Comparison of ENCODE assay signal across 1 cellular context in the genomic region with DNA sequence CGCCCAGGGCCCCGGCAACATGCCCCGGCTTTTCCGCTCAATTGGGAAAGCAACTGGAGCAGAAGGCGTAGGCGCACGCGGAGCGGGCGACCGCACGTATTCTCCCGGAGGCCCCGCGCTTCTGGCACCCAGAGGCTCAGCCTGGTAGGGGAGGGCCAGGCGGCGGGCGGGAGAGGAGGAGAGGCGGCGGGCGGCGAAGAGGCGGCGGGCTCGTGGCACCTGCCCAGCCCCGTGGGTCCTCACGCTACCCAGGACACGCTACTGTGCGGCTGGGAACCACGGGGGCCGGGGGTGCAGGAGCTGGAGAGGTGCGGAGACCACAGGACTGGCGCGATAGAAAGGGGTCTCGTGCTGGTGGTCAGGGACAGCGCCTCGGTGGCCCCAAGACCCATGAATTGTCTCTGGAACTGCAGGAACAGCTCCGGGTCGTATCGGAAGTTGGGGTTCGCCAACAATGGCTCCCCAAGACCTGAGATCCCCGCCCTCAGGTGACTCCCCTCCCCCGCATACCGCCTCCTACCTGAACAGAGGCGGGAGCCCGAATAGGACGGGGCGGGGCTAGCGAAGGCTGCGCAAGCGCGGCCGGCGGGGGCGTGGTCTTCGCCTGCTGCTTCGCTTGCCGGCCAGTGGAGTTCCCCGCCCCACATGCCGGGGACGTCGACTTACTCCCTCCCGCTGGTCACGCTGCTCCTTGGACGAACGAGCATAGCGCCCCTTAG.
TF ChIP-seq lines count a peak whose summit lies in the region.

A gene (minus strand): TSS at position 549 of the 719 bp plus-strand sequence.

TF ChIP-seq in K562, 482 proteins besides CTCF, POLR2A, EP300 and RAD21 (continued from another document):
- TF ChIP-seq, protein P1, sequence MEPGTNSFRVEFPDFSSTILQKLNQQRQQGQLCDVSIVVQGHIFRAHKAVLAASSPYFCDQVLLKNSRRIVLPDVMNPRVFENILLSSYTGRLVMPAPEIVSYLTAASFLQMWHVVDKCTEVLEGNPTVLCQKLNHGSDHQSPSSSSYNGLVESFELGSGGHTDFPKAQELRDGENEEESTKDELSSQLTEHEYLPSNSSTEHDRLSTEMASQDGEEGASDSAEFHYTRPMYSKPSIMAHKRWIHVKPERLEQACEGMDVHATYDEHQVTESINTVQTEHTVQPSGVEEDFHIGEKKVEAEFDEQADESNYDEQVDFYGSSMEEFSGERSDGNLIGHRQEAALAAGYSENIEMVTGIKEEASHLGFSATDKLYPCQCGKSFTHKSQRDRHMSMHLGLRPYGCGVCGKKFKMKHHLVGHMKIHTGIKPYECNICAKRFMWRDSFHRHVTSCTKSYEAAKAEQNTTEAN (CRISPR knock-in tag; IDR thresholded peaks at IDR 0.05) = 0 out of 2 replicates have a peak, but pooled peaks have one; percentile 0
- TF ChIP-seq, protein P2, sequence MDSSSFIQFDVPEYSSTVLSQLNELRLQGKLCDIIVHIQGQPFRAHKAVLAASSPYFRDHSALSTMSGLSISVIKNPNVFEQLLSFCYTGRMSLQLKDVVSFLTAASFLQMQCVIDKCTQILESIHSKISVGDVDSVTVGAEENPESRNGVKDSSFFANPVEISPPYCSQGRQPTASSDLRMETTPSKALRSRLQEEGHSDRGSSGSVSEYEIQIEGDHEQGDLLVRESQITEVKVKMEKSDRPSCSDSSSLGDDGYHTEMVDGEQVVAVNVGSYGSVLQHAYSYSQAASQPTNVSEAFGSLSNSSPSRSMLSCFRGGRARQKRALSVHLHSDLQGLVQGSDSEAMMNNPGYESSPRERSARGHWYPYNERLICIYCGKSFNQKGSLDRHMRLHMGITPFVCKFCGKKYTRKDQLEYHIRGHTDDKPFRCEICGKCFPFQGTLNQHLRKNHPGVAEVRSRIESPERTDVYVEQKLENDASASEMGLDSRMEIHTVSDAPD (CRISPR knock-in tag; IDR thresholded peaks at IDR 0.05) = no peak; the same call in 1 of the 2 replicates
- TF ChIP-seq OTX1 (CRISPR knock-in tag; IDR thresholded peaks at IDR 0.05) = no peak
- 0 out of 2 replicates have a peak, but pooled peaks have one; percentile 31 for TF ChIP-seq SMAD3 (CRISPR knock-in tag; conservative IDR thresholded peaks at IDR 0.05)
- TF ChIP-seq ZNF830 (CRISPR knock-in tag; IDR thresholded peaks at IDR 0.05) = 0 out of 2 replicates have a peak, but pooled peaks have one; percentile 44
- peak; percentile 76 for TF ChIP-seq BHLHE40 (IDR thresholded peaks at IDR 0.05; ENCODE audit: low read length)
